ENCODE assay signal across 15 cellular contexts in the genomic region with DNA sequence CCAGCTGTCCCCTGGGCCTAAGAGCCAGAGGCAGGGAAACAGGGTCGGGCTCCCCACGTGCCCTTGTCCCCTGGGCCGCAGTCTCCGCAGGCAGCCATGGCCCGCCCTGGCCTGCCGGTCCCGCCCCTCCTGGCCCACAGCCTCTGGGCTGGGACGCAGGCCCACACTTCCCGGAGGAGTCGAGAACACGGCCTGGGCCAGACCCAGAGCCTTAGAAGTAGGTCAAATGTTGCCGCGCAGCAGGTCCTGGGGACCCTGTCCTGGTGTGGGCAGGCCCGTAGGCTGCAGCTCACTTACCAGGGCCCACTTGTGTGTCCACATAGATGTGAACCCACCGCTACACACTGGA. TPM values are rescaled to one million over a fixed set of nuclear protein-coding genes. Genes with fewer than 3 reads are reported as not detected.
DNase-seq lines count a peak whose midpoint lies in the region; ATAC-seq and TF ChIP-seq lines count a peak whose summit lies in the region.
"Had no signal": no experiment of that assay in that cellular context is flagged by ENCODE, and none has a peak within 500 bp of the region (broad histone marks: within the 10 kb centered on the region; RNA-seq: fewer than 3 reads in every experiment).

No MANE protein-coding gene starts in this region.

- no peaks in the 10 kb centered on the region for H3K36me3 ChIP-seq in breast epithelium

- DNase-seq in breast epithelium (ENCODE audit: low spot score in 2 of 2) (peak; percentile 74 to 79), MCF 10A (ENCODE audit: unreplicated experiment) (no peak), hypothalamus (lab: John Stamatoyannopoulos, UW) (peak in 43 of 51 donors; percentile 12 to 82 (median 51)), posterior vena cava (ENCODE audit: low spot score) (peak; percentile 94), ecto neural progenitor cell (ENCODE audit: low spot score) (no peak), SIG-M5 (lab: John Stamatoyannopoulos, UW) (no peak)
- DNase-seq: activated CD8-positive, alpha-beta T cell treated with anti-CD3 and anti-CD28 coated beads, Interleukin-2, amount 10 ng/mL, durations not matched to agents 7 days and 5 days; activated naive CD8-positive, alpha-beta T cell treated with anti-CD3 and anti-CD28 coated beads, Interleukin-2, amount 50 U/mL, for 24 hours; H7; NCI-H1092 treated with DMSO at 0.1 percent for 48 hours; NCI-H82; stimulated activated CD4-positive, alpha-beta T cell treated with anti-CD3 and anti-CD28 coated beads, Interleukin-4, amount 100 ng/mL, for 1 hour had no signal

- TF ChIP-seq CTCF in breast epithelium (IDR thresholded peaks at IDR 0.05) (no peak), MCF 10A (IDR thresholded peaks at IDR 0.05; ENCODE audit: unreplicated experiment) (no peak)

- no TSS peak for BruUV-seq in MCF 10A (replicated peaks; lab: Mats Ljungman, UMichigan)

- peak overlapping the region in 1 of 3 donors; percentile 36 for H3K4me3 ChIP-seq in breast epithelium

- H3K27me3 Mint-ChIP-seq in MCF 10A (ENCODE audit: insufficient read depth, unreplicated experiment): peaks cover 25% of the 10 kb centered on the region

- CTCF ChIA-PET in MCF 10A (lab: Yijun Ruan, JAX): interaction anchor here (0.6 to 2.2 kb wide), 16 partner anchors 8 to 590 kb away, joined by 3 to 12 read pairs (median 6); no protein-coding TSS in a partner anchor

- H3K4me1 ChIP-seq in breast epithelium: peaks cover 10 to 30% of the 10 kb centered on the region in 2 donors

- ATAC-seq in GM21447 (IDR thresholded peaks at IDR 0.05; ENCODE audit: unreplicated experiment) (no peak), GM21529 (IDR thresholded peaks at IDR 0.05; ENCODE audit: unreplicated experiment) (no peak)
- ATAC-seq: activated naive CD8-positive, alpha-beta T cell treated with anti-CD3 and anti-CD28 coated beads, Interleukin-2, amount 50 U/mL, for 24 hours had no signal

- H3K27ac Mint-ChIP-seq in MCF 10A (ENCODE audit: low read depth, unreplicated experiment): no peak overlapping the region
- H3K27ac Mint-ChIP-seq: activated CD8-positive, alpha-beta T cell treated with anti-CD3 and anti-CD28 coated beads, Interleukin-2, amount 10 ng/mL, durations not matched to agents 7 days and 5 days; activated naive CD8-positive, alpha-beta T cell treated with anti-CD3 and anti-CD28 coated beads, Interleukin-2, amount 50 U/mL, for 24 hours had no signal

- H3K4me1 Mint-ChIP-seq in MCF 10A (ENCODE audit: insufficient read depth, unreplicated experiment): peaks cover 11% of the 10 kb centered on the region
- H3K4me1 Mint-ChIP-seq: activated naive CD8-positive, alpha-beta T cell treated with anti-CD3 and anti-CD28 coated beads, Interleukin-2, amount 50 U/mL, for 24 hours had no signal

- POLR2A ChIA-PET in MCF 10A (lab: Yijun Ruan, JAX): no interaction called here

- no peak for TF ChIP-seq POLR2A in breast epithelium (IDR thresholded peaks at IDR 0.05)

- intact Hi-C loops in breast epithelium (cut with DNase I; ENCODE audit: low total_unique reads): no loop called here
- intact Hi-C loops in MCF 10A (cut with micrococcal nuclease): no loop called here
- intact Hi-C loops in posterior vena cava (cut with DNase I): loop anchor here in 1 of 2 donors (5.0 to 10.0 kb wide), 2 partner anchors 40 to 163 kb away; partner anchors contain the start of gene TMIE

- H3K27me3 ChIP-seq in breast epithelium: no peaks in the 10 kb centered on the region

- H3K9me3 Mint-ChIP-seq in MCF 10A (ENCODE audit: unreplicated experiment): no peaks in the 10 kb centered on the region
- H3K9me3 Mint-ChIP-seq: activated naive CD8-positive, alpha-beta T cell treated with anti-CD3 and anti-CD28 coated beads, Interleukin-2, amount 50 U/mL, for 24 hours had no signal

- no peaks in the 10 kb centered on the region for H3K36me3 Mint-ChIP-seq in MCF 10A (ENCODE audit: insufficient read depth, unreplicated experiment)

- H3K4me3 Mint-ChIP-seq in MCF 10A (ENCODE audit: unreplicated experiment): no peak overlapping the region
- H3K4me3 Mint-ChIP-seq: activated CD8-positive, alpha-beta T cell treated with anti-CD3 and anti-CD28 coated beads, Interleukin-2, amount 10 ng/mL, durations not matched to agents 7 days and 5 days; activated naive CD8-positive, alpha-beta T cell treated with anti-CD3 and anti-CD28 coated beads, Interleukin-2, amount 50 U/mL, for 24 hours had no signal

- H3K27ac ChIP-seq in breast epithelium: peak overlapping the region; percentile 54 to 84
- H3K27ac ChIP-seq: 22Rv1 had no signal

- H3K9me3 ChIP-seq in breast epithelium: no peaks in the 10 kb centered on the region

RNA-seq across cellular contexts. Expression of gene MYL3, which starts 4.3 kb away (rescaled TPM):
- total RNA-seq in breast epithelium (1 to 10 TPM; 5.9 to 8.5 (median 6.2) TPM), MCF 10A (2022) (not detected in 2 replicates), posterior vena cava (1 to 10 TPM; 3.2 to 5.9 TPM)
- total RNA-seq: activated CD8-positive, alpha-beta T cell treated with anti-CD3 and anti-CD28 coated beads, Interleukin-2, amount 10 ng/mL, durations not matched to agents 7 days and 5 days had no signal

RNA-seq across cellular contexts. Expression of gene PTH1R, which starts 10.0 kb away (rescaled TPM):
- total RNA-seq in breast epithelium (10 to 100 TPM in 2 of 3 donors, 1 to 10 TPM in 1; 4.7 to 38.2 (median 13.4) TPM), MCF 10A (2022) (not detected in 2 replicates), posterior vena cava (10 to 100 TPM in 1 of 2 donors, 1 to 10 TPM in 1; 5.8 to 17.9 TPM)
- total RNA-seq: activated CD8-positive, alpha-beta T cell treated with anti-CD3 and anti-CD28 coated beads, Interleukin-2, amount 10 ng/mL, durations not matched to agents 7 days and 5 days had no signal

Comparison
In these comparisons a context has a peak if more than half of its experiments do, and no peak if none do; other contexts are left out.
1. DNase-seq: peak in breast epithelium (2 of 2), hypothalamus (43 of 51) and posterior vena cava (single experiment); none in MCF 10A (single experiment), ecto neural progenitor cell (single experiment) and SIG-M5 (single experiment).